29 cellular contexts compared by ENCODE assay signal in the genomic region with DNA sequence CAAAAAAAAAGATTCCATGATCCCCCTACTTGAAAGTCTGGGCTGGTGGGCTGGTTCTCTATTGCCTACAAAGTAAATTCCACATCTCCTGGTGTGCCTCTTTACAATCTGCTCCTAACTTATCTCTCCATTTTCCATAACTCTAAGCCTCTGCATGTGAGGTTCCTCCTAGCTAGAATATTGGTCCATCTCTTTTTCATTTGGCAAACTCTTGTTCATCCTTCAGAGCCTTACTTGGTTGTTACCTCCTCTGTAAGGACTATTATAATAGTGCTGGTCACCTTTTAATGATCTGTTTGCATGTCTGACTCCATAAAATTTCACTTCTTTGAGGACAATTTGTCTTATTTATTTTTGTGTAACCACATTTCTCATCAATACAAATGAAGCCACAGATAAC. TPM values are rescaled to one million over a fixed set of nuclear protein-coding genes. Genes with fewer than 3 reads are reported as not detected.
DNase-seq lines count a peak whose midpoint lies in the region; ATAC-seq and TF ChIP-seq lines count a peak whose summit lies in the region.
"Had no signal": no experiment of that assay in that cellular context is flagged by ENCODE, and none has a peak within 500 bp of the region (broad histone marks: within the 10 kb centered on the region; RNA-seq: fewer than 3 reads in every experiment).

No MANE protein-coding gene starts in this region.

- intact Hi-C loops in activated naive CD4-positive, alpha-beta T cell treated with anti-CD3 and anti-CD28 coated beads for 36 hours (cut with micrococcal nuclease) = loop anchor here (2.0 to 5.0 kb wide), 2 partner anchors 36 to 111 kb away; a partner anchor contains a TSS
- intact Hi-C loops in Calu3 (cut with micrococcal nuclease; ENCODE audit: unreplicated experiment) (no loop called here), lower lobe of right lung (cut with DNase I) (no loop called here)

- H3K36me3 ChIP-seq in osteoblast (ENCODE audit: insufficient read depth, low read length) (no peaks in the 10 kb centered on the region), lower lobe of right lung (no peaks in the 10 kb centered on the region)
- H3K36me3 ChIP-seq: adrenal gland, left ventricle myocardium inferior, prostate gland, sigmoid colon, vagina had no signal

- no TSS peak for BruUV-seq in Calu3 (replicated peaks; lab: Mats Ljungman, UMichigan)

- H3K27ac Mint-ChIP-seq in activated naive CD4-positive, alpha-beta T cell treated with anti-CD3 and anti-CD28 coated beads for 36 hours = no peak overlapping the region
- H3K27ac Mint-ChIP-seq in Calu3 (ENCODE audit: unreplicated experiment) = no peak overlapping the region
- H3K27ac Mint-ChIP-seq in central memory CD8-positive, alpha-beta T cell (ENCODE audit: low read depth) = no peak overlapping the region
- H3K27ac Mint-ChIP-seq: activated CD4-positive, alpha-beta memory T cell treated with anti-CD3 and anti-CD28 coated beads, Interleukin-2, amount 10 ng/mL, durations not matched to agents 7 days and 5 days; stimulated activated naive B cell treated with anti-CD40 and anti-IgM and Interleukin-4, amounts not matched to agents 10 μg/mL and 1 μg/mL and 100 μg/mL, for 72 hours had no signal

- DNase-seq in activated naive CD4-positive, alpha-beta T cell treated with anti-CD3 and anti-CD28 coated beads for 36 hours = no peak
- no peak for DNase-seq in activated naive CD4-positive, alpha-beta T cell (lab: John Stamatoyannopoulos, UW)
- DNase-seq in Calu3 (no peak), osteoblast (ENCODE audit: insufficient read length, low spot score, missing footprints) (peak; percentile 54), lower lobe of right lung (no peak), foreskin melanocyte (no peak)
- DNase-seq in central memory CD8-positive, alpha-beta T cell (ENCODE audit: low spot score in 2 of 2) = no peak
- DNase-seq: activated CD4-positive, alpha-beta memory T cell treated with anti-CD3 and anti-CD28 coated beads, Interleukin-2, amount 10 ng/mL, durations not matched to agents 7 days and 5 days; activated CD8-positive, alpha-beta memory T cell treated with anti-CD3 and anti-CD28 coated beads, Interleukin-2, amount 50 U/mL, for 48 hours; adrenal gland; DMS79 treated with DMSO at 0.1 percent for 48 hours; GF-D8; islet precursor cell; KBM-7; left ventricle myocardium inferior; MM.1S; NCI-H2081; NCI-H526 treated with DMSO at 0.1 percent for 48 hours; Right ventricle myocardium superior; sigmoid colon; stimulated activated CD4-positive, alpha-beta T cell treated with anti-CD3 and anti-CD28 coated beads, Interleukin-4, amount 100 ng/mL, for 24 hours; stimulated activated naive B cell treated with anti-CD40 and anti-IgM and Interleukin-4, amounts not matched to agents 10 μg/mL and 1 μg/mL and 100 μg/mL, for 72 hours; SW 1271; testis had no signal

- H3K9me3 ChIP-seq in osteoblast (ENCODE audit: low read depth, low read length) (no peaks in the 10 kb centered on the region), lower lobe of right lung (no peaks in the 10 kb centered on the region)
- H3K9me3 ChIP-seq: adrenal gland, left ventricle myocardium inferior, prostate gland, sigmoid colon, testis, vagina had no signal

- H3K9me3 Mint-ChIP-seq in activated naive CD4-positive, alpha-beta T cell treated with anti-CD3 and anti-CD28 coated beads for 36 hours = no peaks in the 10 kb centered on the region
- H3K9me3 Mint-ChIP-seq in Calu3 (ENCODE audit: low read depth, unreplicated experiment) = no peaks in the 10 kb centered on the region
- no peaks in the 10 kb centered on the region for H3K9me3 Mint-ChIP-seq in central memory CD8-positive, alpha-beta T cell
- H3K9me3 Mint-ChIP-seq: activated CD4-positive, alpha-beta memory T cell treated with anti-CD3 and anti-CD28 coated beads, Interleukin-2, amount 10 ng/mL, durations not matched to agents 7 days and 5 days; stimulated activated naive B cell treated with anti-CD40 and anti-IgM and Interleukin-4, amounts not matched to agents 10 μg/mL and 1 μg/mL and 100 μg/mL, for 72 hours had no signal

- H3K4me3 ChIP-seq in osteoblast (ENCODE audit: insufficient read depth, low read length) (no peak overlapping the region), lower lobe of right lung (no peak overlapping the region)
- H3K4me3 ChIP-seq: adrenal gland, left ventricle myocardium inferior, prostate gland, sigmoid colon, vagina had no signal

- H3K27ac ChIP-seq in osteoblast (ENCODE audit: low read depth, low read length) (no peak overlapping the region), lower lobe of right lung (no peak overlapping the region)
- H3K27ac ChIP-seq: adrenal gland, epithelial cell of prostate, left ventricle myocardium inferior, prostate gland, sigmoid colon, testis, vagina had no signal

- H3K27me3 ChIP-seq in osteoblast (ENCODE audit: insufficient read depth, low read length) = peaks cover 40% of the 10 kb centered on the region
- H3K27me3 ChIP-seq in lower lobe of right lung (ENCODE audit: low read depth) = peaks cover 47% of the 10 kb centered on the region
- H3K27me3 ChIP-seq: adrenal gland, testis, vagina had no signal

- no peaks in the 10 kb centered on the region for H3K79me2 ChIP-seq in osteoblast (ENCODE audit: insufficient read depth, low read length)

- CTCF ChIA-PET in activated naive CD4-positive, alpha-beta T cell treated with anti-CD3 and anti-CD28 coated beads for 36 hours (lab: Charles Lee) = interaction anchor here (1.0 kb wide), 1 partner anchor 9 kb away, joined by 3 read pairs; no protein-coding TSS in a partner anchor
- CTCF ChIA-PET in Calu3 (lab: Charles Lee) = interaction anchor here (0.6 kb wide), 1 partner anchor 12 kb away, joined by 5 read pairs; no protein-coding TSS in a partner anchor

- H3K4me1 Mint-ChIP-seq in activated naive CD4-positive, alpha-beta T cell treated with anti-CD3 and anti-CD28 coated beads for 36 hours (ENCODE audit: low read depth) = peaks cover 24% of the 10 kb centered on the region
- H3K4me1 Mint-ChIP-seq in Calu3 (ENCODE audit: low read depth, unreplicated experiment) = peaks cover 15% of the 10 kb centered on the region
- no peaks in the 10 kb centered on the region for H3K4me1 Mint-ChIP-seq in central memory CD8-positive, alpha-beta T cell

- H3K27me3 Mint-ChIP-seq in activated naive CD4-positive, alpha-beta T cell treated with anti-CD3 and anti-CD28 coated beads for 36 hours (ENCODE audit: low read depth) = peaks cover 31% of the 10 kb centered on the region
- H3K27me3 Mint-ChIP-seq in Calu3 (ENCODE audit: unreplicated experiment) = peaks cover 20% of the 10 kb centered on the region
- peaks cover 76% of the 10 kb centered on the region for H3K27me3 Mint-ChIP-seq in central memory CD8-positive, alpha-beta T cell

- no peaks in the 10 kb centered on the region for H4K20me1 ChIP-seq in osteoblast (ENCODE audit: insufficient read depth, low read length)

- no peak overlapping the region for H2AFZ ChIP-seq in osteoblast (ENCODE audit: low read length)

- no peaks in the 10 kb centered on the region for H3K36me3 Mint-ChIP-seq in activated naive CD4-positive, alpha-beta T cell treated with anti-CD3 and anti-CD28 coated beads for 36 hours (ENCODE audit: low read depth)
- H3K36me3 Mint-ChIP-seq in Calu3 (ENCODE audit: insufficient read depth, unreplicated experiment) = peaks cover 16% of the 10 kb centered on the region
- H3K36me3 Mint-ChIP-seq in central memory CD8-positive, alpha-beta T cell (ENCODE audit: insufficient read depth) = peaks cover 5% of the 10 kb centered on the region

- ATAC-seq in central memory CD8-positive, alpha-beta T cell (replicated peaks; ENCODE audit: extremely low read depth, poor library complexity, severe bottlenecking) = no peak
- ATAC-seq in lower lobe of right lung (no peak), GM18858 (IDR thresholded peaks at IDR 0.05; ENCODE audit: unreplicated experiment) (no peak)
- ATAC-seq: activated CD4-positive, CD25-positive, alpha-beta regulatory T cell treated with anti-CD3 and anti-CD28 coated beads, Interleukin-2, amount 50 U/mL, for 24 hours; stimulated activated naive B cell treated with anti-CD40 and anti-IgM and Interleukin-4, amounts not matched to agents 10 μg/mL and 1 μg/mL and 100 μg/mL, for 72 hours had no signal

- TF ChIP-seq CTCF in Calu3 (IDR thresholded peaks at IDR 0.05; ENCODE audit: unreplicated experiment) = no peak
- no peak for TF ChIP-seq CTCF in osteoblast (IDR thresholded peaks at IDR 0.05; ENCODE audit: extremely low read depth, low read depth, low read length)
- no peak for TF ChIP-seq CTCF in lower lobe of right lung (IDR thresholded peaks at IDR 0.05)

- H3K4me1 ChIP-seq in osteoblast (ENCODE audit: insufficient read depth, low read length) (peaks cover 10% of the 10 kb centered on the region), lower lobe of right lung (peaks cover 16% of the 10 kb centered on the region)

- H3K4me2 ChIP-seq in osteoblast (ENCODE audit: insufficient read depth, low read length) = no peak overlapping the region

- peak overlapping the region; percentile 64 for H3K4me3 Mint-ChIP-seq in activated naive CD4-positive, alpha-beta T cell treated with anti-CD3 and anti-CD28 coated beads for 36 hours
- H3K4me3 Mint-ChIP-seq in Calu3 (ENCODE audit: low read depth, unreplicated experiment) = peak overlapping the region; percentile 7
- peak overlapping the region; percentile 12 for H3K4me3 Mint-ChIP-seq in central memory CD8-positive, alpha-beta T cell
- H3K4me3 Mint-ChIP-seq: activated CD4-positive, alpha-beta memory T cell treated with anti-CD3 and anti-CD28 coated beads, Interleukin-2, amount 10 ng/mL, durations not matched to agents 7 days and 5 days had no signal

RNA-seq across cellular contexts. Expression of a gene that starts 1.6 kb away (rescaled TPM):
- 1 to 10 TPM in 1 of 2 experiments, under 1 TPM in 1; 0.81 to 1.0 TPM for total RNA-seq in activated naive CD4-positive, alpha-beta T cell treated with anti-CD3 and anti-CD28 coated beads for 36 hours
- total RNA-seq in Calu3 (2022) (11.1 and 15.0 TPM in 2 replicates), osteoblast (0.88 and 2.2 TPM in 2 replicates), lower lobe of right lung (2.6 TPM)
- total RNA-seq: activated CD4-positive, alpha-beta memory T cell treated with anti-CD3 and anti-CD28 coated beads, Interleukin-2, amount 10 ng/mL, durations not matched to agents 7 days and 5 days had no signal

Comparison
In these comparisons a context has a peak if more than half of its experiments do, and no peak if none do; other contexts are left out.
1. H3K4me3 Mint-ChIP-seq: peak in every context shown above with its lines; median percentile 64 in activated naive CD4-positive, alpha-beta T cell treated with anti-CD3 and anti-CD28 coated beads for 36 hours; 12 in central memory CD8-positive, alpha-beta T cell; 7 in Calu3.